9 cellular contexts compared by ENCODE assay signal in the genomic region with DNA sequence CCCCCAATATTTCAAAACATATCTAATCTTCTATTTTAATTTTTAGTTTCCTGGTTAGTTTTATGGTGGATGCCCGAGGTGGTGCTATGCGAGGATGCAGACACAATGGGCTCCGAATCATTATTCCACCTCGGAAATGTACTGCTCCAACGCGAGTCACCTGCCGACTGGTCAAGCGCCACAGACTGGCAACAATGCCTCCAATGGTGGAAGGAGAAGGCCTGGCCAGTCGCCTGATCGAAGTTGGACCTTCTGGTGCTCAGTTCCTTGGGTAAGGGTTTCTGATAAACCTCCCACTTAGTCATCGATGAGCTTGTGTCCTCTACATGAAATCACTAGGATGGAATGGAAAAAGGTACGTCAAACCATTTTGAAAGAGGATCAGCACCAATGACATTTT.
"Had no signal": no experiment of that assay in that cellular context is flagged by ENCODE, and none has a peak within 500 bp of the region (broad histone marks: within the 10 kb centered on the region; RNA-seq: fewer than 3 reads in every experiment).

No MANE protein-coding gene starts in this region.

- H3K27ac ChIP-seq: GM23248 had no signal

- H3K9ac ChIP-seq: GM23248 had no signal

- H3K9me3 ChIP-seq: HAP-1 had no signal

- H3K4me3 ChIP-seq: GM23248, GM23338, HAP-1 had no signal

- DNase-seq: GM23248, GOT3, H7, H9, HFFc6 had no signal

- H3K27ac Mint-ChIP-seq: H9, HFFc6 had no signal

- H2AFZ ChIP-seq: GM23248, GM23338 had no signal

- FAIRE-seq: H54 had no signal

- ATAC-seq: GM23338, HCT116 had no signal

- H3K36me3 ChIP-seq: HAP-1 had no signal

- H3K9me3 Mint-ChIP-seq: GM23338, H9, HFFc6 had no signal

- H3K4me2 ChIP-seq: GM23338 had no signal

- H3K4me3 Mint-ChIP-seq: GM23338, H9, HFFc6 had no signal
